18 cellular contexts compared by ENCODE assay signal in the genomic region with DNA sequence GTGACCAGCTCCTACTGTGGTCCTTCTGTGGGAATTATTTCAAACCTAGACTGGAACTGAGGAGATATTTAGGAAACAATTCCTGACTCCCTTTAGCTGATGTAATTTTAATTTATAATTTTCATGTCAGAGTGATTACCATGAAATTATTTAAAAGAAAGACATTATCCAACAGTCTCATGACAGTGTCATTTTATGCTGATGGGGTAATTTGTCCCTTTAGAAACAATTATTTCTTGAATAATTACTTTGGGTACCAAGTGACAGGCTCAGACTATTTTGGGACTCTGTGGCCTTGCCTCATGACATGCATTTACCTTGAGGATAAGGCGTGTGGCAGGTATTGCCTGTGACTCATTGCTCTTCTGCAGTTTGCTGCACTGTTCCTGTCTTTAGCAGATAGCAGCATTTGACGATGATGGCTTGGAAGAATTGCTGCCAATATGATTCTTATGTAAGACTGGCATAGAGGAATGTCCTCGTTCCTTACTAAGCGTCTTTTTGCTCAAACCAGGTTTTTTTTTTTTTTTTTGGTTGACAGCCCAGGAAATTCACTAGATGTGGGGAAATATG.
DNase-seq lines count a peak whose midpoint lies in the region; ATAC-seq, FAIRE-seq and TF ChIP-seq lines count a peak whose summit lies in the region.
"Had no signal": no experiment of that assay in that cellular context is flagged by ENCODE, and none has a peak within 500 bp of the region (broad histone marks: within the 10 kb centered on the region; RNA-seq: fewer than 3 reads in every experiment).

No MANE protein-coding gene starts in this region.

- no peaks in the 10 kb centered on the region for H3K79me2 ChIP-seq in HepG2 (ENCODE audit: insufficient read depth, low read length)
- H3K79me2 ChIP-seq in mammary epithelial cell (ENCODE audit: insufficient read depth, low read length), result no peaks in the 10 kb centered on the region

- POLR2A ChIA-PET in HepG2 (lab: Yijun Ruan, JAX), result no interaction called here

- intact Hi-C loops in HepG2 (cut with micrococcal nuclease; ENCODE audit: unreplicated experiment), result no loop called here
- intact Hi-C loops in right lobe of liver (cut with DNase I), result no loop called here
- intact Hi-C loops in mammary epithelial cell (cut with micrococcal nuclease), result no loop called here
- intact Hi-C loops in head of caudate nucleus (cut with DNase I), result no loop called here

- no peaks in the 10 kb centered on the region for H4K20me1 ChIP-seq in HepG2 (ENCODE audit: insufficient read depth, low read length)
- H4K20me1 ChIP-seq in mammary epithelial cell (ENCODE audit: insufficient read depth, low read length), result no peaks in the 10 kb centered on the region

- DNase-seq in HepG2 (ENCODE audit: low spot score) (no peak), right lobe of liver (no peak), mammary epithelial cell (peak; percentile 53), head of caudate nucleus (peak in 41 of 42 donors; percentile 15 to 90 (median 59)), superior temporal gyrus (ENCODE audit: extremely low spot score) (peak; percentile 24), DMS 273 treated with DMSO at 0.1 percent for 48 hours (lab: John Stamatoyannopoulos, UW) (no peak)
- DNase-seq: CD4-positive, alpha-beta T cell; DMS79 treated with DMSO at 0.1 percent for 48 hours; NCI-H187 treated with DMSO at 0.1 percent for 48 hours; NCI-H510A; RPMI8226 had no signal

- TF ChIP-seq EP300 in HepG2 (IDR thresholded peaks at IDR 0.05; ENCODE audit: low read depth in 2 of 2, low read length in 2 of 2), result no peak
- TF ChIP-seq EP300 in HepG2 (CRISPR knock-in tag; IDR thresholded peaks at IDR 0.05; ENCODE audit: borderline replicate concordance), result no peak

- TF ChIP-seq RAD21 in HepG2 (CRISPR knock-in tag; IDR thresholded peaks at IDR 0.05), result no peak

- H3K27me3 ChIP-seq in HepG2 (ENCODE audit: control insufficient read depth in 1 of 2, insufficient read depth in 2 of 2, low read length in 2 of 2) (no peaks in the 10 kb centered on the region), right lobe of liver (no peaks in the 10 kb centered on the region), mammary epithelial cell (ENCODE audit: insufficient read depth, low read length) (no peaks in the 10 kb centered on the region)

- H3K9ac ChIP-seq in HepG2 (ENCODE audit: insufficient read depth, low read depth, low read length) (no peak overlapping the region), mammary epithelial cell (ENCODE audit: insufficient read depth, low read length) (no peak overlapping the region)

- TF ChIP-seq POLR2A in HepG2 (IDR thresholded peaks at IDR 0.05; ENCODE audit: insufficient read depth in 1 of 2, low read depth in 2 of 2, low read length in 2 of 2) (no peak), right lobe of liver (IDR thresholded peaks at IDR 0.05) (no peak)

- CTCF ChIA-PET in HepG2 (lab: Yijun Ruan, JAX; ENCODE audit: low intra/inter-chr PET ratio, low total read pairs) (no interaction called here), mammary epithelial cell (lab: Charles Lee; ENCODE audit: low non-redundant PET) (no interaction called here)

- in situ Hi-C loops in HepG2 (cut with HindIII; ENCODE audit: extremely low pct_ligation_motif_present, low pct_unique_long_range_greater_than_20kb), result no loop called here
- in situ Hi-C loops in mammary epithelial cell (cut with MboI; ENCODE audit: low sequenced_read_pairs in 2 of 2), result no loop called here

- H3K4me1 ChIP-seq in HepG2 (ENCODE audit: insufficient read depth, low read length) (no peaks in the 10 kb centered on the region), right lobe of liver (peaks cover 0 to 3% (median 0%) of the 10 kb centered on the region in 4 donors), mammary epithelial cell (ENCODE audit: insufficient read depth, low read length) (peaks cover 7% of the 10 kb centered on the region)

- H2AFZ ChIP-seq in HepG2 (ENCODE audit: low read length) (no peak overlapping the region), mammary epithelial cell (ENCODE audit: low read depth, low read length) (peak overlapping the region; percentile 2)

- no peak overlapping the region for H3K27ac ChIP-seq in HepG2 (ENCODE audit: extremely low read length, insufficient read depth, low read length)
- no peak overlapping the region for H3K27ac ChIP-seq in right lobe of liver
- H3K27ac ChIP-seq in mammary epithelial cell (ENCODE audit: insufficient read depth, low read depth, low read length), result no peak overlapping the region
- H3K27ac ChIP-seq: HL-60 had no signal

- no peak for TF ChIP-seq CTCF in HepG2 (CRISPR knock-in tag; IDR thresholded peaks at IDR 0.05)
- no peak for TF ChIP-seq CTCF in right lobe of liver (IDR thresholded peaks at IDR 0.05)
- TF ChIP-seq CTCF in mammary epithelial cell (conservative IDR thresholded peaks at IDR 0.05 in 1 of 2, IDR thresholded peaks at IDR 0.05 in 1 of 2; ENCODE audit: extremely low read depth in 1 of 2, insufficient read depth in 1 of 2, low read depth in 1 of 2, low read length in 2 of 2), result no peak

- H3K9me3 ChIP-seq in HepG2 (ENCODE audit: low read length) (no peaks in the 10 kb centered on the region; the same call in 1 of the 2 replicates), right lobe of liver (no peaks in the 10 kb centered on the region), mammary epithelial cell (replicated peaks; ENCODE audit: insufficient read depth, low read length) (no peaks in the 10 kb centered on the region)

- BruUV-seq in HepG2 (replicated peaks; lab: Mats Ljungman, UMichigan) (no TSS peak), mammary epithelial cell (replicated peaks; lab: Mats Ljungman, UMichigan) (no TSS peak)

- dilution Hi-C loops in mammary epithelial cell (cut with HindIII; ENCODE audit: low sequenced_read_pairs), result no loop called here

- H3K4me3 ChIP-seq in HepG2 (replicated peaks in 1 of 3; ENCODE audit: insufficient read depth in 1 of 3, low read depth in 2 of 3, low read length in 3 of 3), result no peak overlapping the region
- H3K4me3 ChIP-seq in right lobe of liver, result no peak overlapping the region
- no peak overlapping the region for H3K4me3 ChIP-seq in mammary epithelial cell (replicated peaks in 1 of 3; ENCODE audit: insufficient read depth in 1 of 3, low read depth in 2 of 3, low read length in 3 of 3)

- ATAC-seq in HepG2 (no peak), right lobe of liver (no peak), HG02678 (IDR thresholded peaks at IDR 0.05; ENCODE audit: unreplicated experiment) (no peak), GM21717 (IDR thresholded peaks at IDR 0.05; ENCODE audit: unreplicated experiment) (no peak)

- H3K36me3 ChIP-seq in HepG2 (replicated peaks in 1 of 2; ENCODE audit: control insufficient read depth in 1 of 2, insufficient read depth in 2 of 2, low read length in 2 of 2) (no peaks in the 10 kb centered on the region), right lobe of liver (no peaks in the 10 kb centered on the region), mammary epithelial cell (ENCODE audit: insufficient read depth, low read length) (no peaks in the 10 kb centered on the region)

- no peak for FAIRE-seq in HepG2 (lab: Jason Lieb, UNC)
- FAIRE-seq: G401.6, GM12891, GM19239, H1 had no signal

- H3K4me2 ChIP-seq in HepG2 (ENCODE audit: low read depth, low read length) (no peak overlapping the region), mammary epithelial cell (ENCODE audit: insufficient read depth, low read depth, low read length) (no peak overlapping the region)

- WGBS in HepG2 (ENCODE audit: low lambda C conversion rate), result 2% methylated on average over 4 of the region's 4 CpGs
- 77% methylated on average over 4 of the region's 4 CpGs for WGBS in right lobe of liver (ENCODE audit: insufficient coverage, low coverage, low lambda C conversion rate, missing lambda C conversion rate)
- WGBS in mammary epithelial cell (ENCODE audit: low coverage, missing lambda C conversion rate), result 22% methylated on average over 4 of the region's 4 CpGs

TF ChIP-seq in HepG2, 621 proteins besides CTCF, POLR2A, EP300 and RAD21:
- TF ChIP-seq MAFF (IDR thresholded peaks at IDR 0.05; ENCODE audit: low read depth, low read length), result peak; percentile 23; the same call in 1 of the 2 replicates
- TF ChIP-seq ZFP91 (CRISPR knock-in tag; IDR thresholded peaks at IDR 0.05; ENCODE audit: borderline replicate concordance), result no peak
- peak; percentile 40 to 54; a peak in 3 of 4 replicates for TF ChIP-seq MAFK (conservative IDR thresholded peaks at IDR 0.05 in 1 of 2, IDR thresholded peaks at IDR 0.05 in 1 of 2; ENCODE audit: low read length in 2 of 2)
TF ChIP-seq in HepG2: peak in this region for 2.

Comparison
In these comparisons a context has a peak if more than half of its experiments do, and no peak if none do; other contexts are left out.
1. DNase-seq: peak in mammary epithelial cell (single experiment), head of caudate nucleus (41 of 42) and superior temporal gyrus (single experiment); none in HepG2 (single experiment), right lobe of liver (0 of 3) and DMS 273 treated with DMSO at 0.1 percent for 48 hours (single experiment).